In the genomic region with DNA sequence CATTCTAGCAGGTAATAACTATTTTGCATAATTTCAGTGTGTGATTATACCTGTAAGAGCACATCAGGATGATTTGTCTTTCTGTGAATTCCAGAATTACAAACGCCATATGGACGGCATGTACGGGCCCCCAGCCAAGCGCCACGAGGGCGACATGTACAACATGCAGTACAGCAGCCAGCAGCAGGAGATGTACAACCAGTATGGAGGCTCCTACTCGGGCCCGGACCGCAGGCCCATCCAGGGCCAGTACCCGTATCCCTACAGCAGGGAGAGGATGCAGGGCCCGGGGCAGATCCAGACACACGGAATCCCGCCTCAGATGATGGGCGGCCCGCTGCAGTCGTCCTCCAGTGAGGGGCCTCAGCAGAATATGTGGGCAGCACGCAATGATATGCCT, we compare ENCODE assay signal across 17 cellular contexts.
DNase-seq lines count a peak whose midpoint lies in the region; ATAC-seq and TF ChIP-seq lines count a peak whose summit lies in the region.
"Had no signal": no experiment of that assay in that cellular context is flagged by ENCODE, and none has a peak within 500 bp of the region (broad histone marks: within the 10 kb centered on the region; RNA-seq: fewer than 3 reads in every experiment).

No MANE protein-coding gene starts in this region.

- no peak for ATAC-seq in GM18868 (IDR thresholded peaks at IDR 0.05; ENCODE audit: unreplicated experiment)

- H4K91ac ChIP-seq in trophoblast cell (ENCODE audit: low read depth, low read length) = no peak overlapping the region

- H3K79me2 ChIP-seq in trophoblast cell (ENCODE audit: control insufficient read depth, insufficient read depth, low read length, poor library complexity) = no peaks in the 10 kb centered on the region

- H2BK5ac ChIP-seq in trophoblast cell (ENCODE audit: low read depth, low read length, poor library complexity) = no peak overlapping the region

- peaks cover 2% of the 10 kb centered on the region for H3K9me3 ChIP-seq in trophoblast cell (ENCODE audit: insufficient read depth, low read depth, low read length)
- H3K9me3 ChIP-seq in endodermal cell (ENCODE audit: control insufficient read depth, low read length) = no peaks in the 10 kb centered on the region
- H3K9me3 ChIP-seq: BLaER1, Caco-2, HAP-1 had no signal

- H3K79me1 ChIP-seq in trophoblast cell (ENCODE audit: low read length) = no peaks in the 10 kb centered on the region

- H4K12ac ChIP-seq in trophoblast cell (ENCODE audit: low read depth, low read length) = peak overlapping the region; percentile 26

- no peak overlapping the region for H3K27ac Mint-ChIP-seq in activated naive CD4-positive, alpha-beta T cell treated with anti-CD3 and anti-CD28 coated beads for 36 hours
- H3K27ac Mint-ChIP-seq in endodermal cell = no peak overlapping the region
- H3K27ac Mint-ChIP-seq: CD8-positive, alpha-beta memory T cell had no signal

- H3K4me3 Mint-ChIP-seq in activated naive CD4-positive, alpha-beta T cell treated with anti-CD3 and anti-CD28 coated beads for 36 hours = no peak overlapping the region
- no peak overlapping the region for H3K4me3 Mint-ChIP-seq in endodermal cell
- H3K4me3 Mint-ChIP-seq: CD8-positive, alpha-beta memory T cell had no signal

- no peak overlapping the region for H3K23ac ChIP-seq in trophoblast cell (ENCODE audit: low read length)

- H3K9me3 Mint-ChIP-seq in activated naive CD4-positive, alpha-beta T cell treated with anti-CD3 and anti-CD28 coated beads for 36 hours = no peaks in the 10 kb centered on the region
- H3K9me3 Mint-ChIP-seq in endodermal cell = no peaks in the 10 kb centered on the region
- H3K9me3 Mint-ChIP-seq: CD8-positive, alpha-beta memory T cell had no signal

- CTCF ChIA-PET in activated naive CD4-positive, alpha-beta T cell treated with anti-CD3 and anti-CD28 coated beads for 36 hours (lab: Charles Lee) = no interaction called here

- no peaks in the 10 kb centered on the region for H3K27me3 ChIP-seq in trophoblast cell (ENCODE audit: insufficient read depth, low read length)
- no peaks in the 10 kb centered on the region for H3K27me3 ChIP-seq in endodermal cell (ENCODE audit: control insufficient read depth, insufficient read depth, low read length, poor library complexity, severe bottlenecking)
- H3K27me3 ChIP-seq: BLaER1 had no signal

- H3K4me2 ChIP-seq in trophoblast cell (ENCODE audit: low read length) = no peak overlapping the region
- H3K4me2 ChIP-seq: BLaER1 had no signal

- H3K27ac ChIP-seq in trophoblast cell (ENCODE audit: low read depth, low read length) (no peak overlapping the region), endodermal cell (ENCODE audit: low read depth, low read length) (no peak overlapping the region)
- H3K27ac ChIP-seq: BLaER1 had no signal

- H3K36me3 ChIP-seq in trophoblast cell (ENCODE audit: control insufficient read depth in 1 of 2, insufficient read depth in 2 of 2, low read length in 2 of 2) (peaks cover 37 to 43% of the 10 kb centered on the region in 2 experiments), endodermal cell (ENCODE audit: control insufficient read depth, insufficient read depth, low read length) (peaks cover 88% of the 10 kb centered on the region)

- H4K8ac ChIP-seq in trophoblast cell (ENCODE audit: low read depth, low read length) = no peak overlapping the region

- peaks cover 30% of the 10 kb centered on the region for H3K36me3 Mint-ChIP-seq in activated naive CD4-positive, alpha-beta T cell treated with anti-CD3 and anti-CD28 coated beads for 36 hours (ENCODE audit: low read depth)
- H3K36me3 Mint-ChIP-seq in endodermal cell (ENCODE audit: low read depth) = peaks cover 55% of the 10 kb centered on the region

- no CpG with 5 or more reads among the region's 17 CpGs for WGBS in trophoblast cell (ENCODE audit: extremely low coverage, insufficient coverage, insufficient read length)
- 93 to 95% methylated on average over 15 to 17 of the region's 17 CpGs for WGBS in endodermal cell (ENCODE audit: insufficient coverage in 1 of 2, insufficient read length in 1 of 2), 2 experiments

- H3K14ac ChIP-seq in trophoblast cell (ENCODE audit: low read length) = no peak overlapping the region

- H2BK12ac ChIP-seq in trophoblast cell (ENCODE audit: low read length) = no peak overlapping the region

- intact Hi-C loops in activated naive CD4-positive, alpha-beta T cell treated with anti-CD3 and anti-CD28 coated beads for 36 hours (cut with micrococcal nuclease) = no loop called here

- no peak overlapping the region for H2BK120ac ChIP-seq in trophoblast cell (ENCODE audit: insufficient read depth, low read length, poor library complexity)

- no peak for TF ChIP-seq CTCF in endodermal cell (conservative IDR thresholded peaks at IDR 0.05)

- no peak overlapping the region for H3K18ac ChIP-seq in trophoblast cell (ENCODE audit: low read length)

- peak; percentile 27 for DNase-seq in DMS 273 treated with DMSO at 0.1 percent for 48 hours (lab: John Stamatoyannopoulos, UW)
- DNase-seq in NCI-H1694 treated with DMSO at 0.1 percent for 48 hours (lab: John Stamatoyannopoulos, UW) = peak; percentile 89
- peak; percentile 48 for DNase-seq in cerebellum (ENCODE audit: low spot score)
- no peak for DNase-seq in trophoblast cell
- DNase-seq in NCI-H1436 (lab: John Stamatoyannopoulos, UW) = no peak
- DNase-seq in activated naive CD4-positive, alpha-beta T cell treated with anti-CD3 and anti-CD28 coated beads for 36 hours = no peak
- DNase-seq in endodermal cell = no peak
- DNase-seq: 8988T; AML-193; Caco-2; CD8-positive, alpha-beta memory T cell; DMS79 treated with DMSO at 0.1 percent for 48 hours; EL; GDM1 had no signal

- no peak overlapping the region for H2AFZ ChIP-seq in trophoblast cell (ENCODE audit: insufficient read depth, low read length, poor library complexity)

- H3K4me1 ChIP-seq in trophoblast cell (ENCODE audit: control insufficient read depth in 1 of 2, insufficient read depth in 2 of 2, low read length in 2 of 2) (no peaks in the 10 kb centered on the region), endodermal cell (ENCODE audit: control insufficient read depth, insufficient read depth, low read length) (no peaks in the 10 kb centered on the region)
- H3K4me1 ChIP-seq: BLaER1, Caco-2, HAP-1 had no signal

- no peaks in the 10 kb centered on the region for H3K27me3 Mint-ChIP-seq in activated naive CD4-positive, alpha-beta T cell treated with anti-CD3 and anti-CD28 coated beads for 36 hours (ENCODE audit: low read depth)
- H3K27me3 Mint-ChIP-seq in endodermal cell (ENCODE audit: insufficient read depth) = no peaks in the 10 kb centered on the region
- H3K27me3 Mint-ChIP-seq: CD8-positive, alpha-beta memory T cell had no signal

- H3K9ac ChIP-seq in trophoblast cell (ENCODE audit: low read length) = no peak overlapping the region
- no peak overlapping the region for H3K9ac ChIP-seq in endodermal cell (ENCODE audit: extremely low read depth, low read length, poor library complexity, severe bottlenecking)
- H3K9ac ChIP-seq: BLaER1 had no signal

- H3K4me3 ChIP-seq in trophoblast cell (ENCODE audit: low read depth, low read length) (no peak overlapping the region), endodermal cell (ENCODE audit: low read length) (no peak overlapping the region)
- H3K4me3 ChIP-seq: BLaER1, HAP-1 had no signal

- no peak overlapping the region for H2AK5ac ChIP-seq in trophoblast cell (ENCODE audit: low read length)

- H3K4me1 Mint-ChIP-seq in activated naive CD4-positive, alpha-beta T cell treated with anti-CD3 and anti-CD28 coated beads for 36 hours (ENCODE audit: low read depth) = peaks cover 4% of the 10 kb centered on the region
- H3K4me1 Mint-ChIP-seq in endodermal cell = no peaks in the 10 kb centered on the region

- no peak overlapping the region for H3K4ac ChIP-seq in trophoblast cell (ENCODE audit: low read depth, low read length)

Comparison
In these comparisons a context has a peak if more than half of its experiments do, and no peak if none do; other contexts are left out.
1. DNase-seq: peak in DMS 273 treated with DMSO at 0.1 percent for 48 hours (single experiment), NCI-H1694 treated with DMSO at 0.1 percent for 48 hours (single experiment) and cerebellum (single experiment); none in trophoblast cell (0 of 2), NCI-H1436 (single experiment), activated naive CD4-positive, alpha-beta T cell treated with anti-CD3 and anti-CD28 coated beads for 36 hours (single experiment) and endodermal cell (single experiment).